In genomic region chr7:158695056-158695455, GRCh38 we compare ENCODE assay signal across 25 cellular contexts. TPM values are rescaled to one million over a fixed set of nuclear protein-coding genes. Genes with fewer than 3 reads are reported as not detected.
DNase-seq lines count a peak whose midpoint lies in the region; ATAC-seq and TF ChIP-seq lines count a peak whose summit lies in the region.
"Had no signal": no experiment of that assay in that cellular context is flagged by ENCODE, and none has a peak within 500 bp of the region (broad histone marks: within the 10 kb centered on the region; RNA-seq: fewer than 3 reads in every experiment).

No MANE protein-coding gene starts in this region.

- TF ChIP-seq POLR2A in breast epithelium (IDR thresholded peaks at IDR 0.05) = no peak

- ATAC-seq in T-helper 17 cell = no peak

- H3K27me3 ChIP-seq in CD4-positive, alpha-beta memory T cell (ENCODE audit: insufficient read depth, low read length) = no peaks in the 10 kb centered on the region
- H3K27me3 ChIP-seq in breast epithelium = no peaks in the 10 kb centered on the region
- H3K27me3 ChIP-seq: BE2C had no signal

- peaks cover 2% of the 10 kb centered on the region for H3K9me3 Mint-ChIP-seq in activated CD4-positive, alpha-beta T cell treated with anti-CD3 and anti-CD28 coated beads, Interleukin-2, amount 10 ng/mL, durations not matched to agents 7 days and 5 days
- peaks cover 0 to 2% (median 0%) of the 10 kb centered on the region in 8 donors for H3K9me3 Mint-ChIP-seq in CD4-positive, alpha-beta memory T cell
- H3K9me3 Mint-ChIP-seq in immature natural killer cell = peaks cover 0 to 1% (median 0%) of the 10 kb centered on the region in 6 donors
- H3K9me3 Mint-ChIP-seq: CD4-positive, alpha-beta T cell had no signal

- no peaks in the 10 kb centered on the region for H3K9me3 ChIP-seq in CD4-positive, alpha-beta memory T cell (ENCODE audit: control insufficient read depth in 1 of 2, low read length in 2 of 2)
- no peaks in the 10 kb centered on the region for H3K9me3 ChIP-seq in T-helper 17 cell (ENCODE audit: control insufficient read depth, low read length, poor library complexity, severe bottlenecking)
- H3K9me3 ChIP-seq in breast epithelium = no peaks in the 10 kb centered on the region
- H3K9me3 ChIP-seq: BE2C, Caco-2, HAP-1 had no signal

- no peak for DNase-seq in activated CD4-positive, alpha-beta T cell treated with anti-CD3 and anti-CD28 coated beads, Interleukin-2, amount 10 ng/mL, durations not matched to agents 7 days and 5 days
- no peak for DNase-seq in activated CD4-positive, alpha-beta T cell treated with anti-CD3 and anti-CD28 coated beads, Interleukin-2, amount 50 U/mL, for 48 hours
- DNase-seq in CD4-positive, alpha-beta memory T cell = no peak
- no peak for DNase-seq in T-helper 17 cell
- no peak for DNase-seq in immature natural killer cell
- DNase-seq in breast epithelium (ENCODE audit: low spot score in 2 of 2) = no peak
- no peak for DNase-seq in hypothalamus (lab: John Stamatoyannopoulos, UW)
- no peak for DNase-seq in NCI-H82 (lab: John Stamatoyannopoulos, UW)
- DNase-seq: BE2C; Caco-2; CD4-positive, alpha-beta T cell; DMS 273 treated with DMSO at 0.1 percent for 48 hours; DMS79 treated with DMSO at 0.1 percent for 48 hours; KBM-7; NCI-H1092; NCI-H1436; NCI-H2029; NCI-H226; NCI-H510A treated with DMSO at 0.1 percent for 48 hours; NCI-H748 treated with DMSO at 0.1 percent for 48 hours; NK-92 treated with Interleukin-12 subunit alpha and Interleukin-12 subunit beta, amount 100 ng/mL, for 24 hours; SHP77 treated with DMSO at 0.1 percent for 48 hours had no signal

- H3K27ac ChIP-seq in CD4-positive, alpha-beta memory T cell (ENCODE audit: low read depth, low read length) = no peak overlapping the region
- no peak overlapping the region for H3K27ac ChIP-seq in breast epithelium
- H3K27ac ChIP-seq: HL-60, RWPE1 had no signal

- H3K27me3 Mint-ChIP-seq in activated CD4-positive, alpha-beta T cell treated with anti-CD3 and anti-CD28 coated beads, Interleukin-2, amount 10 ng/mL, durations not matched to agents 7 days and 5 days = no peaks in the 10 kb centered on the region
- no peaks in the 10 kb centered on the region for H3K27me3 Mint-ChIP-seq in CD4-positive, alpha-beta memory T cell
- H3K27me3 Mint-ChIP-seq in T-helper 17 cell (no peaks in the 10 kb centered on the region), immature natural killer cell (ENCODE audit: low read depth in 3 of 3) (peaks cover 0 to 1% (median 0%) of the 10 kb centered on the region in 3 donors)
- H3K27me3 Mint-ChIP-seq: CD4-positive, alpha-beta T cell had no signal

- H3K4me1 ChIP-seq in CD4-positive, alpha-beta memory T cell (ENCODE audit: insufficient read depth, low read length) = peaks cover 22% of the 10 kb centered on the region
- no peaks in the 10 kb centered on the region for H3K4me1 ChIP-seq in breast epithelium
- H3K4me1 ChIP-seq: BE2C, Caco-2, HAP-1 had no signal

- intact Hi-C loops in CD4-positive, alpha-beta memory T cell (cut with micrococcal nuclease) = no loop called here
- intact Hi-C loops in breast epithelium (cut with DNase I; ENCODE audit: low total_unique reads) = no loop called here

- H3K4me3 Mint-ChIP-seq in activated CD4-positive, alpha-beta T cell treated with anti-CD3 and anti-CD28 coated beads, Interleukin-2, amount 10 ng/mL, durations not matched to agents 7 days and 5 days = no peak overlapping the region
- no peak overlapping the region for H3K4me3 Mint-ChIP-seq in CD4-positive, alpha-beta memory T cell
- H3K4me3 Mint-ChIP-seq in T-helper 17 cell = no peak overlapping the region
- H3K4me3 Mint-ChIP-seq in immature natural killer cell = peak overlapping the region in 1 of 5 donors; percentile 31
- H3K4me3 Mint-ChIP-seq: CD4-positive, alpha-beta T cell had no signal

- no peak for TF ChIP-seq CTCF in breast epithelium (IDR thresholded peaks at IDR 0.05)

- POLR2A ChIA-PET in activated CD4-positive, alpha-beta T cell treated with anti-CD3 and anti-CD28 coated beads, Interleukin-2, amount 10 ng/mL, durations not matched to agents 7 days and 5 days (lab: Charles Lee) = no interaction called here
- POLR2A ChIA-PET in CD4-positive, alpha-beta memory T cell (lab: Charles Lee; ENCODE audit: partially characterized antibody) = interaction anchor here (0.6 to 2.3 kb wide), 2 partner anchors 10 to 282 kb away, joined by 4 to 19 read pairs; partner anchors contain the start of gene NCAPG2

- H3K4me3 ChIP-seq in CD4-positive, alpha-beta memory T cell (ENCODE audit: low read length in 2 of 2) = no peak overlapping the region
- H3K4me3 ChIP-seq in breast epithelium = no peak overlapping the region
- H3K4me3 ChIP-seq: HAP-1 had no signal

- H3K27ac Mint-ChIP-seq in activated CD4-positive, alpha-beta T cell treated with anti-CD3 and anti-CD28 coated beads, Interleukin-2, amount 10 ng/mL, durations not matched to agents 7 days and 5 days = peak overlapping the region; percentile 83
- H3K27ac Mint-ChIP-seq in CD4-positive, alpha-beta memory T cell = peak overlapping the region in 4 of 7 donors; percentile 10 to 83 (median 70)
- H3K27ac Mint-ChIP-seq in T-helper 17 cell (peak overlapping the region; percentile 60), immature natural killer cell (peak overlapping the region in 5 of 6 donors; percentile 18 to 64 (median 58))
- H3K27ac Mint-ChIP-seq: CD4-positive, alpha-beta T cell had no signal

- H3K36me3 Mint-ChIP-seq in activated CD4-positive, alpha-beta T cell treated with anti-CD3 and anti-CD28 coated beads, Interleukin-2, amount 10 ng/mL, durations not matched to agents 7 days and 5 days (ENCODE audit: low read depth) = peaks cover 66% of the 10 kb centered on the region
- H3K36me3 Mint-ChIP-seq in CD4-positive, alpha-beta memory T cell = peaks cover 0 to 8% of the 10 kb centered on the region in 2 donors
- H3K36me3 Mint-ChIP-seq in T-helper 17 cell (ENCODE audit: low read depth) (peaks cover 4% of the 10 kb centered on the region), immature natural killer cell (peaks cover 0 to 4% (median 0%) of the 10 kb centered on the region in 3 donors)

- CTCF ChIA-PET in activated CD4-positive, alpha-beta T cell treated with anti-CD3 and anti-CD28 coated beads, Interleukin-2, amount 10 ng/mL, durations not matched to agents 7 days and 5 days (lab: Charles Lee) = interaction anchor here (0.9 to 3.0 kb wide), 6 partner anchors 10 to 282 kb away, joined by 3 to 24 read pairs (median 4); partner anchors contain the start of gene NCAPG2
- CTCF ChIA-PET in CD4-positive, alpha-beta memory T cell (lab: Charles Lee; ENCODE audit: partially characterized antibody) = interaction anchor here (1.0 to 6.2 kb wide), 2 partner anchors 278 to 282 kb away, joined by 3 to 154 read pairs; no protein-coding TSS in a partner anchor

- H3K4me1 Mint-ChIP-seq in activated CD4-positive, alpha-beta T cell treated with anti-CD3 and anti-CD28 coated beads, Interleukin-2, amount 10 ng/mL, durations not matched to agents 7 days and 5 days = peaks cover 53% of the 10 kb centered on the region
- H3K4me1 Mint-ChIP-seq in CD4-positive, alpha-beta memory T cell = peaks cover 8 to 13% (median 11%) of the 10 kb centered on the region in 4 donors
- peaks cover 23% of the 10 kb centered on the region for H3K4me1 Mint-ChIP-seq in T-helper 17 cell
- peaks cover 12 to 19% of the 10 kb centered on the region in 2 donors for H3K4me1 Mint-ChIP-seq in immature natural killer cell

- no peaks in the 10 kb centered on the region for H3K36me3 ChIP-seq in CD4-positive, alpha-beta memory T cell (ENCODE audit: insufficient read depth, low read length)
- no peaks in the 10 kb centered on the region for H3K36me3 ChIP-seq in breast epithelium

RNA-seq across cellular contexts. Expression of gene NCAPG2, which starts 9.5 kb away (rescaled TPM):
- total RNA-seq in activated CD4-positive, alpha-beta T cell treated with anti-CD3 and anti-CD28 coated beads, Interleukin-2, amount 10 ng/mL, durations not matched to agents 7 days and 5 days = 100 to 1,000 TPM; 139 to 173 TPM
- 10 to 100 TPM; 15.0 to 17.9 TPM for total RNA-seq in CD4-positive, alpha-beta memory T cell
- polyA plus RNA-seq in CD4-positive, alpha-beta memory T cell = 10 to 100 TPM in 1 of 2 donors, 1 to 10 TPM in 1; 7.2 to 12.9 TPM
- total RNA-seq in T-helper 17 cell = 10 to 100 TPM in 1 of 2 donors, 1 to 10 TPM in 1; 8.8 to 38.7 TPM
- polyA plus RNA-seq in immature natural killer cell = 1 to 10 TPM; 3.5 to 7.9 (median 5.7) TPM
- 10 to 100 TPM in 2 of 3 donors, 1 to 10 TPM in 1; 9.8 to 12.5 (median 10.4) TPM for total RNA-seq in breast epithelium
